ENCODE assay signal across 1 cellular context in genomic region chr12:77010637-77011548, GRCh38.
TF ChIP-seq lines count a peak whose summit lies in the region.

No MANE protein-coding gene starts in this region.

TF ChIP-seq in GM12878, 131 proteins besides CTCF, POLR2A, EP300 and RAD21 (continued from another document):
- TF ChIP-seq RELB (IDR thresholded peaks at IDR 0.05; ENCODE audit: low read depth), result no peak
- no peak for TF ChIP-seq NRF1 (conservative IDR thresholded peaks at IDR 0.05; ENCODE audit: low read depth, low read length)
- peak; percentile 62; the same call in 1 of the 2 replicates for TF ChIP-seq YY1 (IDR thresholded peaks at IDR 0.05; ENCODE audit: low read depth, low read length)
- no peak for TF ChIP-seq IRF4 (IDR thresholded peaks at IDR 0.05; ENCODE audit: low read depth, low read length)
- TF ChIP-seq CEBPB (IDR thresholded peaks at IDR 0.05; ENCODE audit: borderline replicate concordance in 1 of 2, low read depth in 2 of 2, low read length in 2 of 2), result no peak
- TF ChIP-seq SIX5 (IDR thresholded peaks at IDR 0.05; ENCODE audit: low read depth, low read length, severe bottlenecking), result no peak
- TF ChIP-seq SMAD1 (IDR thresholded peaks at IDR 0.05; ENCODE audit: low read depth, partially characterized antibody), result no peak
- TF ChIP-seq ETV6 (conservative IDR thresholded peaks at IDR 0.05 in 1 of 2, IDR thresholded peaks at IDR 0.05 in 1 of 2; ENCODE audit: borderline replicate concordance in 1 of 2, low read depth in 1 of 2), result no peak
- TF ChIP-seq CUX1 (IDR thresholded peaks at IDR 0.05; ENCODE audit: insufficient replicate concordance, low read depth, low read length), result no peak
- no peak for TF ChIP-seq TARDBP (IDR thresholded peaks at IDR 0.05; ENCODE audit: borderline replicate concordance)
- TF ChIP-seq CBFB (IDR thresholded peaks at IDR 0.05; ENCODE audit: low read depth), result no peak
- TF ChIP-seq CEBPZ (IDR thresholded peaks at IDR 0.05; ENCODE audit: low read depth, low read length), result no peak
- TF ChIP-seq RAD51 (IDR thresholded peaks at IDR 0.05), result 0 out of 2 replicates have a peak, but pooled peaks have one; percentile 21
- TF ChIP-seq TAF1 (IDR thresholded peaks at IDR 0.05; ENCODE audit: borderline replicate concordance, low read depth, low read length), result no peak
- TF ChIP-seq POLR2AphosphoS2 (IDR thresholded peaks at IDR 0.05; ENCODE audit: low read depth, low read length), result no peak
